ENCODE assay signal across 11 cellular contexts in genomic region chr1:192826791-192827477, GRCh38. TPM values are rescaled to one million over a fixed set of nuclear protein-coding genes. Genes with fewer than 3 reads are reported as not detected.
DNase-seq lines count a peak whose midpoint lies in the region; ATAC-seq, FAIRE-seq and TF ChIP-seq lines count a peak whose summit lies in the region.
"Had no signal": no experiment of that assay in that cellular context is flagged by ENCODE, and none has a peak within 500 bp of the region (broad histone marks: within the 10 kb centered on the region; RNA-seq: fewer than 3 reads in every experiment).

No MANE protein-coding gene starts in this region.

- H3K27me3 ChIP-seq in astrocyte (ENCODE audit: insufficient read depth, low read length), result no peaks in the 10 kb centered on the region
- no peaks in the 10 kb centered on the region for H3K27me3 ChIP-seq in esophagus squamous epithelium
- H3K27me3 ChIP-seq: cardiac muscle cell had no signal

- H2AFZ ChIP-seq in astrocyte (ENCODE audit: low read depth, low read length), result no peak overlapping the region

- H3K27me3 Mint-ChIP-seq in astrocyte (ENCODE audit: low read depth, unreplicated experiment), result no peaks in the 10 kb centered on the region
- H3K27me3 Mint-ChIP-seq in natural killer cell treated with Interleukin-12 subunit alpha and Interleukin-12 subunit beta and Interleukin-15 and Interleukin-18, amount 100 ng/mL, for 72 hours, result peaks cover 19 to 35% of the 10 kb centered on the region in 2 donors
- H3K27me3 Mint-ChIP-seq in activated T-helper 2 cell treated with anti-CD3 and anti-CD28 coated beads, Interferon-gamma antibody, Interleukin-2, Interleukin-4, amounts not matched to agents 10 μg/mL and 5 μg/mL and 100 μg/mL, durations not matched to agents 14 hours and 24 hours and 36 hours (ENCODE audit: low read depth), result peaks cover 24% of the 10 kb centered on the region

- TF ChIP-seq POLR2A in esophagus squamous epithelium (IDR thresholded peaks at IDR 0.05), result no peak

- H3K9me3 ChIP-seq in astrocyte (ENCODE audit: insufficient read depth, low read depth, low read length), result no peaks in the 10 kb centered on the region
- H3K9me3 ChIP-seq in esophagus squamous epithelium, result no peaks in the 10 kb centered on the region

- H3K27ac ChIP-seq in astrocyte (ENCODE audit: low read depth, low read length), result peak overlapping the region; percentile 41
- peak overlapping the region in 1 of 4 donors; percentile 6 for H3K27ac ChIP-seq in esophagus squamous epithelium
- H3K27ac ChIP-seq: cardiac muscle cell had no signal

- peak overlapping the region; percentile 42 for H3K4me2 ChIP-seq in astrocyte (ENCODE audit: low read length)

- no peaks in the 10 kb centered on the region for H3K79me2 ChIP-seq in astrocyte (ENCODE audit: insufficient read depth, low read length)

- no peak overlapping the region for H3K27ac Mint-ChIP-seq in astrocyte (ENCODE audit: unreplicated experiment)
- H3K27ac Mint-ChIP-seq in natural killer cell treated with Interleukin-12 subunit alpha and Interleukin-12 subunit beta and Interleukin-15 and Interleukin-18, amount 100 ng/mL, for 72 hours, result no peak overlapping the region
- no peak overlapping the region for H3K27ac Mint-ChIP-seq in activated T-helper 2 cell treated with anti-CD3 and anti-CD28 coated beads, Interferon-gamma antibody, Interleukin-2, Interleukin-4, amounts not matched to agents 10 μg/mL and 5 μg/mL and 100 μg/mL, durations not matched to agents 14 hours and 24 hours and 36 hours
- H3K27ac Mint-ChIP-seq: CD4-positive, alpha-beta T cell had no signal

- H3K4me1 ChIP-seq in astrocyte (ENCODE audit: insufficient read depth, low read length) (peaks cover 25% of the 10 kb centered on the region), esophagus squamous epithelium (peaks cover 0 to 4% (median 0%) of the 10 kb centered on the region in 3 donors)

- FAIRE-seq in astrocyte (lab: Jason Lieb, UNC), result no peak

- H3K4me3 ChIP-seq in astrocyte (ENCODE audit: insufficient read depth, low read depth, low read length) (no peak overlapping the region), esophagus squamous epithelium (no peak overlapping the region)
- H3K4me3 ChIP-seq: cardiac muscle cell had no signal

- H3K36me3 Mint-ChIP-seq in astrocyte (ENCODE audit: low read depth, unreplicated experiment), result no peaks in the 10 kb centered on the region
- H3K36me3 Mint-ChIP-seq in natural killer cell treated with Interleukin-12 subunit alpha and Interleukin-12 subunit beta and Interleukin-15 and Interleukin-18, amount 100 ng/mL, for 72 hours, result no peaks in the 10 kb centered on the region
- H3K36me3 Mint-ChIP-seq in activated T-helper 2 cell treated with anti-CD3 and anti-CD28 coated beads, Interferon-gamma antibody, Interleukin-2, Interleukin-4, amounts not matched to agents 10 μg/mL and 5 μg/mL and 100 μg/mL, durations not matched to agents 14 hours and 24 hours and 36 hours (ENCODE audit: low read depth), result no peaks in the 10 kb centered on the region

- H3K9me3 Mint-ChIP-seq in astrocyte (ENCODE audit: unreplicated experiment), result no peaks in the 10 kb centered on the region
- H3K9me3 Mint-ChIP-seq in natural killer cell treated with Interleukin-12 subunit alpha and Interleukin-12 subunit beta and Interleukin-15 and Interleukin-18, amount 100 ng/mL, for 72 hours, result no peaks in the 10 kb centered on the region
- H3K9me3 Mint-ChIP-seq in activated T-helper 2 cell treated with anti-CD3 and anti-CD28 coated beads, Interferon-gamma antibody, Interleukin-2, Interleukin-4, amounts not matched to agents 10 μg/mL and 5 μg/mL and 100 μg/mL, durations not matched to agents 14 hours and 24 hours and 36 hours, result no peaks in the 10 kb centered on the region
- H3K9me3 Mint-ChIP-seq: CD4-positive, alpha-beta T cell had no signal

- intact Hi-C loops in esophagus squamous epithelium (cut with DNase I), result no loop called here
- intact Hi-C loops in activated T-helper 2 cell treated with anti-CD3 and anti-CD28 coated beads, Interferon-gamma antibody, Interleukin-2, Interleukin-4, amounts not matched to agents 10 μg/mL and 5 μg/mL and 100 μg/mL, durations not matched to agents 14 hours and 24 hours and 36 hours (cut with micrococcal nuclease), result no loop called here

- no peak overlapping the region for H3K9ac ChIP-seq in astrocyte (ENCODE audit: low read length)

- DNase-seq in astrocyte (ENCODE audit: low read depth) (peak; percentile 88), lung microvascular endothelial cell (ENCODE audit: low read depth in 2 of 2) (peak; percentile 54 to 93), esophagus squamous epithelium (lab: John Stamatoyannopoulos, UW) (no peak)
- DNase-seq in natural killer cell treated with Interleukin-12 subunit alpha and Interleukin-12 subunit beta and Interleukin-15 and Interleukin-18, amount 100 ng/mL, for 72 hours (ENCODE audit: low spot score), result no peak
- no peak for DNase-seq in activated T-helper 2 cell treated with anti-CD3 and anti-CD28 coated beads, Interferon-gamma antibody, Interleukin-2, Interleukin-4, amounts not matched to agents 10 μg/mL and 5 μg/mL and 100 μg/mL, durations not matched to agents 14 hours and 24 hours and 36 hours (ENCODE audit: low spot score)
- DNase-seq: CD4-positive, alpha-beta T cell; NCI-H1105 treated with DMSO at 0.1 percent for 48 hours had no signal

- ATAC-seq in GM18907 (IDR thresholded peaks at IDR 0.05; ENCODE audit: unreplicated experiment), result peak; percentile 92
- ATAC-seq in HG02981 (IDR thresholded peaks at IDR 0.05; ENCODE audit: unreplicated experiment), result peak; percentile 59
- no peak for ATAC-seq in natural killer cell treated with Interleukin-12 subunit alpha and Interleukin-12 subunit beta and Interleukin-15 and Interleukin-18, amount 100 ng/mL, for 72 hours
- ATAC-seq in HG03139 (IDR thresholded peaks at IDR 0.05; ENCODE audit: unreplicated experiment), result no peak

- no peaks in the 10 kb centered on the region for H3K36me3 ChIP-seq in astrocyte (ENCODE audit: insufficient read depth, low read length)
- no peaks in the 10 kb centered on the region for H3K36me3 ChIP-seq in esophagus squamous epithelium
- H3K36me3 ChIP-seq: cardiac muscle cell had no signal

- 39 to 45% methylated on average over 4 of the region's 4 CpGs for WGBS in esophagus squamous epithelium, 2 donors

- no peaks in the 10 kb centered on the region for H4K20me1 ChIP-seq in astrocyte (ENCODE audit: insufficient read depth, low read length)

- TF ChIP-seq CTCF in astrocyte (IDR thresholded peaks at IDR 0.05; ENCODE audit: insufficient read depth, low read depth, low read length) (no peak), esophagus squamous epithelium (IDR thresholded peaks at IDR 0.05) (no peak)

- H3K4me3 Mint-ChIP-seq in astrocyte (ENCODE audit: unreplicated experiment), result no peak overlapping the region
- H3K4me3 Mint-ChIP-seq in natural killer cell treated with Interleukin-12 subunit alpha and Interleukin-12 subunit beta and Interleukin-15 and Interleukin-18, amount 100 ng/mL, for 72 hours, result no peak overlapping the region
- no peak overlapping the region for H3K4me3 Mint-ChIP-seq in activated T-helper 2 cell treated with anti-CD3 and anti-CD28 coated beads, Interferon-gamma antibody, Interleukin-2, Interleukin-4, amounts not matched to agents 10 μg/mL and 5 μg/mL and 100 μg/mL, durations not matched to agents 14 hours and 24 hours and 36 hours (ENCODE audit: low read depth)
- H3K4me3 Mint-ChIP-seq: CD4-positive, alpha-beta T cell had no signal

- H3K4me1 Mint-ChIP-seq in astrocyte (ENCODE audit: low read depth, unreplicated experiment), result peaks cover 5% of the 10 kb centered on the region
- H3K4me1 Mint-ChIP-seq in natural killer cell treated with Interleukin-12 subunit alpha and Interleukin-12 subunit beta and Interleukin-15 and Interleukin-18, amount 100 ng/mL, for 72 hours (ENCODE audit: low read depth in 2 of 2), result peaks cover 0 to 2% of the 10 kb centered on the region in 2 donors
- H3K4me1 Mint-ChIP-seq in activated T-helper 2 cell treated with anti-CD3 and anti-CD28 coated beads, Interferon-gamma antibody, Interleukin-2, Interleukin-4, amounts not matched to agents 10 μg/mL and 5 μg/mL and 100 μg/mL, durations not matched to agents 14 hours and 24 hours and 36 hours (ENCODE audit: low read depth), result no peaks in the 10 kb centered on the region

RNA-seq across cellular contexts. Expression of gene RGS2, which starts 18.1 kb away (rescaled TPM):
- total RNA-seq in astrocyte, result 10.5 and 13.8 TPM in 2 replicates
- total RNA-seq in lung microvascular endothelial cell, result 3.9 and 9.5 TPM in 2 replicates
- total RNA-seq in esophagus squamous epithelium, result 100 to 1,000 TPM in 1 of 4 donors, 10 to 100 TPM in 2, 1 to 10 TPM in 1; 7.9 to 115 (median 26.6) TPM
- total RNA-seq in natural killer cell treated with Interleukin-12 subunit alpha and Interleukin-12 subunit beta and Interleukin-15 and Interleukin-18, amount 100 ng/mL, for 72 hours, result 10 to 100 TPM in 1 of 2 donors, 1 to 10 TPM in 1; 9.6 to 16.5 TPM
- total RNA-seq in activated T-helper 2 cell treated with anti-CD3 and anti-CD28 coated beads, Interferon-gamma antibody, Interleukin-2, Interleukin-4, amounts not matched to agents 10 μg/mL and 5 μg/mL and 100 μg/mL, durations not matched to agents 14 hours and 24 hours and 36 hours, result 5.0 and 5.8 TPM in 2 replicates

Comparison
In these comparisons a context has a peak if more than half of its experiments do, and no peak if none do; other contexts are left out.
1. ATAC-seq: peak in GM18907 (single experiment) and HG02981 (single experiment); none in natural killer cell treated with Interleukin-12 subunit alpha and Interleukin-12 subunit beta and Interleukin-15 and Interleukin-18, amount 100 ng/mL, for 72 hours (0 of 2) and HG03139 (single experiment).
2. DNase-seq: peak in astrocyte (single experiment) and lung microvascular endothelial cell (2 of 2); none in esophagus squamous epithelium (single experiment), natural killer cell treated with Interleukin-12 subunit alpha and Interleukin-12 subunit beta and Interleukin-15 and Interleukin-18, amount 100 ng/mL, for 72 hours (single experiment) and activated T-helper 2 cell treated with anti-CD3 and anti-CD28 coated beads, Interferon-gamma antibody, Interleukin-2, Interleukin-4, amounts not matched to agents 10 μg/mL and 5 μg/mL and 100 μg/mL, durations not matched to agents 14 hours and 24 hours and 36 hours (single experiment).